7 cellular contexts compared by ENCODE assay signal in genomic region chr4:88027611-88028608, GRCh38. TPM values are rescaled to one million over a fixed set of nuclear protein-coding genes. Genes with fewer than 3 reads are reported as not detected.
DNase-seq lines count a peak whose midpoint lies in the region; ATAC-seq and TF ChIP-seq lines count a peak whose summit lies in the region.

No MANE protein-coding gene starts in this region.

- H3K27ac ChIP-seq in RWPE2 (ENCODE audit: poor library complexity, severe bottlenecking) (peak overlapping the region; percentile 19), skeletal muscle tissue (ENCODE audit: low read depth, low read length) (peak overlapping the region; percentile 19), WERI-Rb-1 (no peak overlapping the region)

- H3K27me3 ChIP-seq in RWPE2 (ENCODE audit: insufficient read depth, poor library complexity, severe bottlenecking) (no peaks in the 10 kb centered on the region), skeletal muscle tissue (ENCODE audit: control insufficient read depth in 3 of 3, insufficient read depth in 3 of 3, low read length in 3 of 3) (no peaks in the 10 kb centered on the region), WERI-Rb-1 (ENCODE audit: insufficient read depth, low read depth, severe bottlenecking) (no peaks in the 10 kb centered on the region)

- H3K4me1 ChIP-seq in RWPE2 (ENCODE audit: insufficient read depth, poor library complexity, severe bottlenecking): peaks cover 8% of the 10 kb centered on the region
- peaks cover 0 to 2% (median 0%) of the 10 kb centered on the region in 3 donors for H3K4me1 ChIP-seq in skeletal muscle tissue (ENCODE audit: control insufficient read depth in 3 of 3, insufficient read depth in 3 of 3, low read length in 3 of 3)

- TF ChIP-seq CTCF in RWPE2 (IDR thresholded peaks at IDR 0.05; ENCODE audit: poor library complexity, severe bottlenecking) (no peak), WERI-Rb-1 (IDR thresholded peaks at IDR 0.05; ENCODE audit: low read depth, low read length) (no peak)

- no peak overlapping the region for H3K4me3 ChIP-seq in RWPE2 (ENCODE audit: severe bottlenecking)
- no peak overlapping the region for H3K4me3 ChIP-seq in skeletal muscle tissue (ENCODE audit: low read length in 3 of 3)
- H3K4me3 ChIP-seq in WERI-Rb-1 (ENCODE audit: low read depth, low read length): no peak overlapping the region

- H3K36me3 ChIP-seq in RWPE2 (ENCODE audit: low read depth): peaks cover 10% of the 10 kb centered on the region
- peaks cover 2 to 5% (median 5%) of the 10 kb centered on the region in 3 donors for H3K36me3 ChIP-seq in skeletal muscle tissue (ENCODE audit: control insufficient read depth in 3 of 3, insufficient read depth in 3 of 3, low read length in 3 of 3)
- H3K36me3 ChIP-seq in WERI-Rb-1: peaks cover 12% of the 10 kb centered on the region

- DNase-seq in HCEC 1CT: peak; percentile 82
- no peak for DNase-seq in RWPE2 (ENCODE audit: low spot score)
- peak; percentile 8 to 17 for DNase-seq in erythroblast (lab: John Stamatoyannopoulos, UW)
- DNase-seq in WERI-Rb-1: no peak

- TF ChIP-seq POLR2A in erythroblast (IDR thresholded peaks at IDR 0.05; ENCODE audit: low read length): no peak

- peak; percentile 92 for ATAC-seq in RWPE2 (ENCODE audit: low read depth)
- ATAC-seq in HG02885 (IDR thresholded peaks at IDR 0.05; ENCODE audit: poor library complexity, unreplicated experiment): no peak
- ATAC-seq in HG03159 (IDR thresholded peaks at IDR 0.05; ENCODE audit: unreplicated experiment): no peak

- H3K9me3 ChIP-seq in RWPE2 (ENCODE audit: severe bottlenecking): no peaks in the 10 kb centered on the region
- no peaks in the 10 kb centered on the region for H3K9me3 ChIP-seq in skeletal muscle tissue (ENCODE audit: control insufficient read depth in 3 of 3, low read length in 3 of 3)
- H3K9me3 ChIP-seq in WERI-Rb-1 (ENCODE audit: severe bottlenecking): no peaks in the 10 kb centered on the region

- H3K9ac ChIP-seq in skeletal muscle tissue (ENCODE audit: low read depth in 1 of 3, low read length in 3 of 3): no peak overlapping the region

RNA-seq across cellular contexts. Expression of gene PKD2, which starts 20.5 kb away (rescaled TPM):
- total RNA-seq in skeletal muscle tissue: 36.0 TPM

RNA-seq across cellular contexts. Expression of gene SPP1, which starts 52.4 kb away (rescaled TPM):
- 156 TPM for total RNA-seq in skeletal muscle tissue

Comparison
In these comparisons a context has a peak if more than half of its experiments do, and no peak if none do; other contexts are left out.
1. DNase-seq: peak in HCEC 1CT (single experiment) and erythroblast (2 of 2); none in RWPE2 (single experiment) and WERI-Rb-1 (single experiment).